Comparison of ENCODE assay signal across 13 cellular contexts in genomic region chr9:5511935-5512580, GRCh38. TPM values are rescaled to one million over a fixed set of nuclear protein-coding genes. Genes with fewer than 3 reads are reported as not detected.
DNase-seq lines count a peak whose midpoint lies in the region; ATAC-seq, FAIRE-seq and TF ChIP-seq lines count a peak whose summit lies in the region.
"Had no signal": no experiment of that assay in that cellular context is flagged by ENCODE, and none has a peak within 500 bp of the region (broad histone marks: within the 10 kb centered on the region; RNA-seq: fewer than 3 reads in every experiment).

No MANE protein-coding gene starts in this region.

- H3K4me3 Mint-ChIP-seq in activated B cell treated with CpG ODN at 0.5 μM for 24 hours: peak overlapping the region; percentile 77
- H3K4me3 Mint-ChIP-seq: naive B cell had no signal

- no peak for ATAC-seq in activated B cell treated with CpG ODN at 0.5 μM for 24 hours (ENCODE audit: low read depth)
- ATAC-seq in GM21737 (IDR thresholded peaks at IDR 0.05; ENCODE audit: unreplicated experiment): no peak
- no peak for ATAC-seq in GM21717 (IDR thresholded peaks at IDR 0.05; ENCODE audit: unreplicated experiment)

- no peaks in the 10 kb centered on the region for H3K36me3 Mint-ChIP-seq in activated B cell treated with CpG ODN at 0.5 μM for 24 hours (ENCODE audit: low read depth)
- H3K36me3 Mint-ChIP-seq: naive B cell had no signal

- DNase-seq in AG04449 (ENCODE audit: low read depth, low spot score) (no peak), GM12864 (ENCODE audit: low read depth) (no peak), activated B cell treated with CpG ODN at 0.5 μM for 24 hours (no peak), fibroblast of the aortic adventitia (ENCODE audit: low read depth) (no peak), kidney (no peak), NCI-H2196 (lab: John Stamatoyannopoulos, UW; ENCODE audit: unreplicated experiment) (no peak)
- DNase-seq: activated CD4-positive, alpha-beta T cell treated with anti-CD3 and anti-CD28 coated beads for 48 hours; effector CD4-positive, alpha-beta T cell; naive B cell; NCI-H2227 treated with DMSO at 0.1 percent for 48 hours; small intestine had no signal

- no peak overlapping the region for H3K9ac ChIP-seq in kidney (ENCODE audit: low read length in 2 of 2)

- H3K9me3 ChIP-seq in kidney (ENCODE audit: control insufficient read depth in 1 of 2, low read length in 2 of 2): no peaks in the 10 kb centered on the region

- peak overlapping the region; percentile 64 for H3K4me3 ChIP-seq in AG04449 (ENCODE audit: low read depth, low read length)
- peak overlapping the region; percentile 46; the same call in 1 of the 2 replicates for H3K4me3 ChIP-seq in GM12864 (ENCODE audit: low read depth, low read length)
- peak overlapping the region; percentile 65 for H3K4me3 ChIP-seq in fibroblast of the aortic adventitia (ENCODE audit: low read depth, low read length)
- H3K4me3 ChIP-seq in kidney (ENCODE audit: low read length in 2 of 2): no peak overlapping the region

- no peak overlapping the region for H3K27ac ChIP-seq in kidney (ENCODE audit: low read depth in 2 of 2, low read length in 2 of 2)

- H3K36me3 ChIP-seq in kidney (ENCODE audit: control insufficient read depth in 1 of 2, insufficient read depth in 2 of 2, low read length in 2 of 2): no peaks in the 10 kb centered on the region

- TF ChIP-seq CTCF in AG04449 (IDR thresholded peaks at IDR 0.05; ENCODE audit: insufficient read depth, low read length, missing control alignments): no peak
- TF ChIP-seq CTCF in GM12864 (IDR thresholded peaks at IDR 0.05; ENCODE audit: low read depth, low read length, missing control alignments): peak; percentile 10
- TF ChIP-seq CTCF in activated B cell treated with CpG ODN at 0.5 μM for 24 hours (IDR thresholded peaks at IDR 0.05): no peak
- TF ChIP-seq CTCF in fibroblast of the aortic adventitia (IDR thresholded peaks at IDR 0.05; ENCODE audit: insufficient read depth, low read length): no peak
- TF ChIP-seq CTCF in kidney (IDR thresholded peaks at IDR 0.05; ENCODE audit: borderline replicate concordance, extremely low read depth, insufficient read depth): no peak

- H3K4me1 ChIP-seq in kidney (ENCODE audit: control insufficient read depth in 1 of 2, insufficient read depth in 1 of 2, low read depth in 1 of 2, low read length in 2 of 2): no peaks in the 10 kb centered on the region

- FAIRE-seq in kidney (lab: Jason Lieb, UNC): no peak
- FAIRE-seq: small intestine had no signal

- CTCF ChIA-PET in AG04449 (lab: Yijun Ruan, JAX) (interaction anchor here (1.3 to 1.6 kb wide), 2 partner anchors 42 to 76 kb away, joined by 3 to 5 read pairs; no protein-coding TSS in a partner anchor), activated B cell treated with CpG ODN at 0.5 μM for 24 hours (lab: Charles Lee) (interaction anchor here (1.4 kb wide), 1 partner anchor 88 kb away, joined by 3 read pairs; no protein-coding TSS in a partner anchor)

- no peaks in the 10 kb centered on the region for H3K27me3 Mint-ChIP-seq in activated B cell treated with CpG ODN at 0.5 μM for 24 hours

- no peak overlapping the region for H3K27ac Mint-ChIP-seq in activated B cell treated with CpG ODN at 0.5 μM for 24 hours

- POLR2A ChIA-PET in AG04449 (lab: Yijun Ruan, JAX): interaction anchor here (1.1 to 2.9 kb wide), 3 partner anchors 17 to 75 kb away, joined by 3 to 11 read pairs (median 6); partner anchors contain the start of gene CD274
- POLR2A ChIA-PET in activated B cell treated with CpG ODN at 0.5 μM for 24 hours (lab: Charles Lee): interaction anchor here (1.6 to 2.3 kb wide), 3 partner anchors 11 to 77 kb away, joined by 8 to 18 read pairs (median 11); no protein-coding TSS in a partner anchor

- no peaks in the 10 kb centered on the region for H3K9me3 Mint-ChIP-seq in activated B cell treated with CpG ODN at 0.5 μM for 24 hours

- peaks cover 55% of the 10 kb centered on the region for H3K4me1 Mint-ChIP-seq in activated B cell treated with CpG ODN at 0.5 μM for 24 hours

- intact Hi-C loops in activated B cell treated with CpG ODN at 0.5 μM for 24 hours (cut with micrococcal nuclease): loop anchor here (2.0 to 5.0 kb wide), 3 partner anchors 31 to 60 kb away; partner anchors contain the start of gene CD274
- intact Hi-C loops in kidney (cut with DNase I): no loop called here

RNA-seq across cellular contexts. Expression of gene PDCD1LG2, which starts 1.7 kb away (rescaled TPM):
- 2.1 and 2.8 TPM in 2 replicates for total RNA-seq in activated B cell treated with CpG ODN at 0.5 μM for 24 hours
- 4.1 and 10.9 TPM in 2 replicates for total RNA-seq in fibroblast of the aortic adventitia (ENCODE audit: low replicate concordance)
- total RNA-seq in kidney: 2.4 TPM
- polyA plus RNA-seq in kidney (ENCODE audit: insufficient read depth, low read depth, low replicate concordance): 1.5 TPM

Comparison
In these comparisons a context has a peak if more than half of its experiments do, and no peak if none do; other contexts are left out.
1. H3K4me3 ChIP-seq: peak in AG04449 (single experiment), GM12864 (single experiment) and fibroblast of the aortic adventitia (single experiment); none in kidney (0 of 2).